ENCODE assay signal across 15 cellular contexts in genomic region chr17:77737442-77738265, GRCh38.
DNase-seq lines count a peak whose midpoint lies in the region; ATAC-seq and TF ChIP-seq lines count a peak whose summit lies in the region.
"Had no signal": no experiment of that assay in that cellular context is flagged by ENCODE, and none has a peak within 500 bp of the region (broad histone marks: within the 10 kb centered on the region; RNA-seq: fewer than 3 reads in every experiment).

No MANE protein-coding gene starts in this region.

- H3K36me3 ChIP-seq in suprapubic skin = no peaks in the 10 kb centered on the region

- no peak overlapping the region for H3K4me3 Mint-ChIP-seq in activated T-cell treated with anti-CD3 and anti-CD28 coated beads, Interleukin-2, amount 50 U/mL, for 24 hours
- H3K4me3 Mint-ChIP-seq in activated T-cell treated with anti-CD3 and anti-CD28 coated beads, Interleukin-2, amount 50 U/mL, for 72 hours = no peak overlapping the region

- H3K27me3 Mint-ChIP-seq in activated T-cell treated with anti-CD3 and anti-CD28 coated beads, Interleukin-2, amount 50 U/mL, for 24 hours = peaks cover 17% of the 10 kb centered on the region
- peaks cover 13% of the 10 kb centered on the region for H3K27me3 Mint-ChIP-seq in activated T-cell treated with anti-CD3 and anti-CD28 coated beads, Interleukin-2, amount 50 U/mL, for 72 hours (ENCODE audit: low read depth)

- H3K4me3 ChIP-seq in coronary artery (no peak overlapping the region), suprapubic skin (no peak overlapping the region)

- DNase-seq in activated T-cell treated with anti-CD3 and anti-CD28 coated beads, Interleukin-2, amount 50 U/mL, for 24 hours = peak; percentile 12
- DNase-seq in activated T-cell treated with anti-CD3 and anti-CD28 coated beads, Interleukin-2, amount 50 U/mL, for 72 hours = no peak
- DNase-seq in NCI-H2196 (lab: John Stamatoyannopoulos, UW; ENCODE audit: unreplicated experiment) = peak; percentile 92
- peak; percentile 62 for DNase-seq in coronary artery (ENCODE audit: low spot score)
- DNase-seq in suprapubic skin (ENCODE audit: low spot score in 2 of 2) = peak; percentile 53 to 58
- DNase-seq in GM10266 (ENCODE audit: extremely low spot score) = no peak
- DNase-seq in SW480 (ENCODE audit: low spot score) = no peak
- DNase-seq in SIG-M5 treated with dmso at 0.1 percent for 504 hours (lab: John Stamatoyannopoulos, UW; ENCODE audit: unreplicated experiment) = no peak
- DNase-seq: activated T-cell treated with anti-CD3 and anti-CD28 coated beads, Interleukin-2, amount 50 U/mL, for 48 hours; glutamatergic neuron; HCEC 1CT; IMR-90; NCI-H1930; SIG-M5; stimulated activated CD4-positive, alpha-beta T cell treated with anti-CD3 and anti-CD28 coated beads, Interleukin-12 subunit alpha, Interleukin-12 subunit beta, amount 100 ng/mL, for 4 hours had no signal

- no peak for TF ChIP-seq CTCF in coronary artery (IDR thresholded peaks at IDR 0.05)
- TF ChIP-seq CTCF in suprapubic skin (IDR thresholded peaks at IDR 0.05) = no peak
- TF ChIP-seq CTCF in GM10266 (IDR thresholded peaks at IDR 0.05; ENCODE audit: control insufficient read depth, insufficient read depth, low read depth, missing control alignments) = no peak

- TF ChIP-seq POLR2A in suprapubic skin (IDR thresholded peaks at IDR 0.05) = no peak

- no peak overlapping the region for H3K27ac Mint-ChIP-seq in activated T-cell treated with anti-CD3 and anti-CD28 coated beads, Interleukin-2, amount 50 U/mL, for 24 hours
- no peak overlapping the region for H3K27ac Mint-ChIP-seq in activated T-cell treated with anti-CD3 and anti-CD28 coated beads, Interleukin-2, amount 50 U/mL, for 72 hours

- no peak for ATAC-seq in activated T-cell treated with anti-CD3 and anti-CD28 coated beads, Interleukin-2, amount 50 U/mL, for 72 hours (replicated peaks in 1 of 2)

- H3K27ac ChIP-seq in coronary artery (peak overlapping the region; percentile 79 to 86), suprapubic skin (no peak overlapping the region)

- no peaks in the 10 kb centered on the region for H3K36me3 Mint-ChIP-seq in activated T-cell treated with anti-CD3 and anti-CD28 coated beads, Interleukin-2, amount 50 U/mL, for 24 hours (ENCODE audit: low read depth)
- peaks cover under 1 to 3% of the 10 kb centered on the region in 2 donors for H3K36me3 Mint-ChIP-seq in activated T-cell treated with anti-CD3 and anti-CD28 coated beads, Interleukin-2, amount 50 U/mL, for 72 hours (ENCODE audit: insufficient read depth in 2 of 2)

- 97% methylated on average over 17 of the region's 21 CpGs for WGBS in suprapubic skin

- no peaks in the 10 kb centered on the region for H3K4me1 Mint-ChIP-seq in activated T-cell treated with anti-CD3 and anti-CD28 coated beads, Interleukin-2, amount 50 U/mL, for 24 hours (ENCODE audit: low read depth)
- H3K4me1 Mint-ChIP-seq in activated T-cell treated with anti-CD3 and anti-CD28 coated beads, Interleukin-2, amount 50 U/mL, for 72 hours (ENCODE audit: low read depth) = peaks cover 12% of the 10 kb centered on the region

- H3K9me3 ChIP-seq in suprapubic skin = peaks cover 6% of the 10 kb centered on the region

- H3K27me3 ChIP-seq in suprapubic skin = peaks cover 26% of the 10 kb centered on the region

- H3K9me3 Mint-ChIP-seq in activated T-cell treated with anti-CD3 and anti-CD28 coated beads, Interleukin-2, amount 50 U/mL, for 24 hours = peaks cover 7% of the 10 kb centered on the region
- peaks cover 3 to 12% of the 10 kb centered on the region in 2 donors for H3K9me3 Mint-ChIP-seq in activated T-cell treated with anti-CD3 and anti-CD28 coated beads, Interleukin-2, amount 50 U/mL, for 72 hours

- peaks cover 37% of the 10 kb centered on the region for H3K4me1 ChIP-seq in suprapubic skin

- no peak for TF ChIP-seq EP300 in suprapubic skin (IDR thresholded peaks at IDR 0.05)

Comparison
In these comparisons a context has a peak if more than half of its experiments do, and no peak if none do; other contexts are left out.
1. DNase-seq: peak in activated T-cell treated with anti-CD3 and anti-CD28 coated beads, Interleukin-2, amount 50 U/mL, for 24 hours (single experiment), NCI-H2196 (single experiment), coronary artery (single experiment) and suprapubic skin (2 of 2); none in activated T-cell treated with anti-CD3 and anti-CD28 coated beads, Interleukin-2, amount 50 U/mL, for 72 hours (0 of 2), GM10266 (single experiment), SW480 (single experiment) and SIG-M5 treated with dmso at 0.1 percent for 504 hours (single experiment).